ENCODE assay signal across 25 cellular contexts in genomic region chr18:24613887-24614286, GRCh38.
DNase-seq lines count a peak whose midpoint lies in the region; ATAC-seq and TF ChIP-seq lines count a peak whose summit lies in the region.
"Had no signal": no experiment of that assay in that cellular context is flagged by ENCODE, and none has a peak within 500 bp of the region (broad histone marks: within the 10 kb centered on the region; RNA-seq: fewer than 3 reads in every experiment).

No MANE protein-coding gene starts in this region.

- H3K9me3 ChIP-seq in esophagus muscularis mucosa = no peaks in the 10 kb centered on the region
- no peaks in the 10 kb centered on the region for H3K9me3 ChIP-seq in right cardiac atrium (ENCODE audit: control insufficient read depth, low read length)
- H3K9me3 ChIP-seq: SJSA1 had no signal

- no peak for TF ChIP-seq CTCF in esophagus muscularis mucosa (IDR thresholded peaks at IDR 0.05)

- H3K4me1 ChIP-seq in esophagus muscularis mucosa (no peaks in the 10 kb centered on the region), right cardiac atrium (ENCODE audit: control insufficient read depth, insufficient read depth, low read length) (no peaks in the 10 kb centered on the region)
- H3K4me1 ChIP-seq: SJSA1 had no signal

- intact Hi-C loops in esophagus muscularis mucosa (cut with DNase I) (no loop called here), right cardiac atrium (cut with DNase I) (loop anchor here in 1 of 4 donors (5.0 kb wide), 1 partner anchor 48 kb away; no protein-coding TSS in a partner anchor)

- H3K27ac ChIP-seq in esophagus muscularis mucosa (replicated peaks in 1 of 4) (no peak overlapping the region), right cardiac atrium (ENCODE audit: low read length) (no peak overlapping the region)
- H3K27ac ChIP-seq: GM23248, RWPE1, SJSA1 had no signal

- WGBS in esophagus muscularis mucosa = 68% methylated on average over 2 of the region's 2 CpGs
- WGBS in right cardiac atrium = 76% methylated on average over 2 of the region's 2 CpGs

- no peak for ATAC-seq in HG02870 (IDR thresholded peaks at IDR 0.05; ENCODE audit: unreplicated experiment)
- no peak for ATAC-seq in right cardiac atrium
- no peak for ATAC-seq in HG03025 (IDR thresholded peaks at IDR 0.05; ENCODE audit: low FRiP score, unreplicated experiment)
- ATAC-seq: T-helper 17 cell had no signal

- no peak for TF ChIP-seq POLR2A in esophagus muscularis mucosa (IDR thresholded peaks at IDR 0.05; ENCODE audit: low read depth)

- H3K27me3 ChIP-seq in esophagus muscularis mucosa (no peaks in the 10 kb centered on the region), right cardiac atrium (ENCODE audit: control insufficient read depth, insufficient read depth) (no peaks in the 10 kb centered on the region)
- H3K27me3 ChIP-seq: SJSA1 had no signal

- TF ChIP-seq EP300 in esophagus muscularis mucosa (IDR thresholded peaks at IDR 0.05) = no peak

- DNase-seq in KG1 (lab: John Stamatoyannopoulos, UW) (peak; percentile 43), MV-4-11 (lab: John Stamatoyannopoulos, UW) (peak; percentile 35), OCI-M1 (lab: John Stamatoyannopoulos, UW) (peak; percentile 14), esophagus muscularis mucosa (ENCODE audit: extremely low spot score) (peak; percentile 68), right cardiac atrium (no peak), middle frontal gyrus (ENCODE audit: extremely low spot score, low spot score) (no peak)
- DNase-seq: CD4-positive, CD25-positive, alpha-beta regulatory T cell; EL; GM23248; HCEC 1CT; IMR-90; Karpas-422; NCI-H1105; NCI-H146; NCI-H2029 treated with DMSO at 0.1 percent for 48 hours; NCI-H345; NCI-H524; NCI-H774; NK-92 treated with Interleukin-12 subunit alpha and Interleukin-12 subunit beta, amount 100 ng/mL, for 24 hours; SW 1271; T-helper 17 cell had no signal

- no peaks in the 10 kb centered on the region for H3K36me3 ChIP-seq in esophagus muscularis mucosa
- H3K36me3 ChIP-seq: SJSA1 had no signal

- H3K4me3 ChIP-seq in esophagus muscularis mucosa = no peak overlapping the region
- H3K4me3 ChIP-seq in right cardiac atrium (ENCODE audit: low read length) = no peak overlapping the region
- H3K4me3 ChIP-seq: GM23248, SJSA1 had no signal

Comparison
In these comparisons a context has a peak if more than half of its experiments do, and no peak if none do; other contexts are left out.
1. DNase-seq: peak in KG1 (single experiment), MV-4-11 (single experiment), OCI-M1 (single experiment) and esophagus muscularis mucosa (single experiment); none in right cardiac atrium (0 of 3) and middle frontal gyrus (single experiment).